Comparison of ENCODE assay signal across 8 cellular contexts in the genomic region with DNA sequence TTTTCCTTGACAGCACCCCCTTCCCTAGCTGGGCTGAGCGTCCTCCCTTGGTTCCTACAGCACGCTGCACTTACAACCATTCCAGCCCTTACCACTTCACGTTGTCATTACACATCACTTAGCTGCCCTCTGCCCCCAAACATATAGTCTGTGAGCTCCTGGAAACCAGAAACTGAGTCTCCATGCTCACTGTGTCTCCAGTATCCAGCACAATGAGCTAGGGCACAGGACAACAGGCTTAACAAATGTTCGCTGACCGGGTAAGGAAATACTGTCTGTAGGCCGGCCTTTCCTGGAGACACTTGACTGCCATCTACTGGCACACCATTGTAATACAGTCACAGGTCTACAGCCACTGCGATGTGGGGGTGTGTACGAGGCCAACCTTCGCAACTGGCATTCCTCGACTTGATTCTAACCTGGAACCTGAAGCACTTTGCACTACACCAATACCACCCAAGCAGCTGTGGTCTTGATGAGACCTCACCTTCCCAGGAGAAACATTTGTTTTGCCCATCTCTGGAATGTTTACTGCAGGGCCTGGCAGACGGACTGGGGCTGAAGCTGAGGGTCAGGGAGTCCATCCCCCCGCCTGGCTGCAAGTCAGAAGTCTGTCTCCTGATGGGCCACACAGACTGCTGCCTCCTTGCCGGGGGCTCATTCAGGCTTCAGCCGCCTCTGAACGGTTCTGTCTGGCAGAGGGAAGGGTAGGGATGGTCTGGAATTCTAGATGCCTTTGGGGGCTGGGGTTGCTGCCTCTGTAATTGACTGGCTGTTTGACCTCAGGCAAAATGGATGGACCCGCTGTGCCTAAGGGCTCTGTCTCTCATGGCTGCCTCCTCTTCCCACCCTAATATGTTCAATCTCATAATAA.
A peak's percentile ranks its signal among the peaks of the same experiment; 100 is the strongest.
DNase-seq lines count a peak whose midpoint lies in the region; ATAC-seq, FAIRE-seq and TF ChIP-seq lines count a peak whose summit lies in the region.

No MANE protein-coding gene starts in this region.

- ATAC-seq in DND-41 (ENCODE audit: insufficient read depth, low read depth) (peak; percentile 67; the same call in 2 of the 3 replicates), GM12878 (peak; percentile 92), GM21576 (IDR thresholded peaks at IDR 0.05; ENCODE audit: unreplicated experiment) (no peak)

- H3K4me2 ChIP-seq in DND-41 (ENCODE audit: insufficient read depth, low read length) = no peak overlapping the region
- no peak overlapping the region for H3K4me2 ChIP-seq in GM12878 (ENCODE audit: control insufficient read depth, insufficient read depth)

- H2AFZ ChIP-seq in DND-41 (ENCODE audit: low read depth, low read length) = no peak overlapping the region
- peak overlapping the region; percentile 19; the same call in 1 of the 2 replicates for H2AFZ ChIP-seq in GM12878 (ENCODE audit: control insufficient read depth, low read depth, low read length)

- RAD21 ChIA-PET in GM12878 (lab: Charles Lee; ENCODE audit: unreplicated experiment) = interaction anchor here (0.6 to 1.0 kb wide), 3 partner anchors 96 to 455 kb away, joined by 3 read pairs; no protein-coding TSS in a partner anchor

- in situ Hi-C loops in GM12878 (cut with MboI) = loop anchor here (5.0 kb wide), 1 partner anchor 459 kb away; no protein-coding TSS in a partner anchor

- peak; percentile 86 for TF ChIP-seq CTCF in DND-41 (IDR thresholded peaks at IDR 0.05; ENCODE audit: borderline replicate concordance, extremely low read depth, low read length, poor library complexity, severe bottlenecking)
- peak; percentile 71 to 83 (median 74); a peak in 5 of 6 replicates for TF ChIP-seq CTCF in GM12878 (IDR thresholded peaks at IDR 0.05 in 2 of 3, conservative IDR thresholded peaks at IDR 0.05 in 1 of 3; ENCODE audit: control insufficient read depth in 2 of 3, extremely low read depth in 1 of 3, insufficient read depth in 1 of 3, low read depth in 3 of 3, low read length in 3 of 3)
- TF ChIP-seq CTCF in sigmoid colon (IDR thresholded peaks at IDR 0.05) = peak; percentile 83 to 90 (median 88)

- no peak for TF ChIP-seq POLR2A in GM12878 (IDR thresholded peaks at IDR 0.05; ENCODE audit: low read depth, low read length)
- TF ChIP-seq POLR2A in sigmoid colon (IDR thresholded peaks at IDR 0.05) = no peak

- peak; percentile 90 for FAIRE-seq in GM12878 (lab: Jason Lieb, UNC)

- no peaks in the 10 kb centered on the region for H3K36me3 ChIP-seq in DND-41 (ENCODE audit: insufficient read depth, low read length)
- H3K36me3 ChIP-seq in SJSA1 = no peaks in the 10 kb centered on the region
- H3K36me3 ChIP-seq in GM12878 (ENCODE audit: control insufficient read depth in 2 of 2, insufficient read depth in 2 of 2, low read length in 1 of 2) = no peaks in the 10 kb centered on the region
- no peaks in the 10 kb centered on the region for H3K36me3 ChIP-seq in sigmoid colon

- no peaks in the 10 kb centered on the region for H3K4me1 ChIP-seq in DND-41 (ENCODE audit: insufficient read depth, low read length)
- peaks cover 33% of the 10 kb centered on the region for H3K4me1 ChIP-seq in SJSA1 (replicated peaks)
- no peaks in the 10 kb centered on the region for H3K4me1 ChIP-seq in GM12878 (ENCODE audit: control insufficient read depth, insufficient read depth, low read length)
- H3K4me1 ChIP-seq in sigmoid colon = peaks cover 0 to 15% (median 11%) of the 10 kb centered on the region in 4 donors

- WGBS in GM12878 (ENCODE audit: insufficient coverage, insufficient replicate concordance, low lambda C conversion rate, missing lambda C conversion rate) = 17% methylated on average over 16 of the region's 16 CpGs
- 30 to 40% methylated on average over 16 of the region's 16 CpGs for WGBS in sigmoid colon, 2 donors

- H3K9ac ChIP-seq in DND-41 (ENCODE audit: low read depth, low read length) = no peak overlapping the region
- H3K9ac ChIP-seq in GM12878 (ENCODE audit: control insufficient read depth, insufficient read depth, low read length) = no peak overlapping the region

- no peaks in the 10 kb centered on the region for H3K9me3 ChIP-seq in DND-41 (ENCODE audit: insufficient read depth, low read length, severe bottlenecking)
- H3K9me3 ChIP-seq in SJSA1 (replicated peaks) = no peaks in the 10 kb centered on the region
- H3K9me3 ChIP-seq in GM12878 (replicated peaks; ENCODE audit: control insufficient read depth, insufficient read depth, low read length) = no peaks in the 10 kb centered on the region
- no peaks in the 10 kb centered on the region for H3K9me3 ChIP-seq in sigmoid colon

- TF ChIP-seq EP300 in GM12878 (IDR thresholded peaks at IDR 0.05; ENCODE audit: borderline replicate concordance in 1 of 2, control insufficient read depth in 1 of 2, low read depth in 2 of 2, low read length in 2 of 2) (no peak), sigmoid colon (IDR thresholded peaks at IDR 0.05) (no peak)

- H4K20me1 ChIP-seq in DND-41 (ENCODE audit: insufficient read depth, low read length) = no peaks in the 10 kb centered on the region
- H4K20me1 ChIP-seq in GM12878 (ENCODE audit: control insufficient read depth, insufficient read depth) = no peaks in the 10 kb centered on the region; the same call in 1 of the 2 replicates

- TF ChIP-seq RAD21 in GM12878 (IDR thresholded peaks at IDR 0.05; ENCODE audit: insufficient read depth, low read depth, low read length) = peak; percentile 61

- CTCF ChIA-PET in GM12878 (lab: Yijun Ruan, JAX) = interaction anchor here (0.6 to 2.9 kb wide), 13 partner anchors 11 to 457 kb away, joined by 3 to 10 read pairs (median 3); no protein-coding TSS in a partner anchor

- intact Hi-C loops in GM12878 (cut with micrococcal nuclease; ENCODE audit: unreplicated experiment) = loop anchor here (5.0 kb wide), 1 partner anchor 459 kb away; no protein-coding TSS in a partner anchor
- intact Hi-C loops in sigmoid colon (cut with DNase I) = loop anchor here (2.0 to 5.0 kb wide), 3 partner anchors 59 to 327 kb away; no protein-coding TSS in a partner anchor

- H3K79me2 ChIP-seq in DND-41 (ENCODE audit: insufficient read depth, low read length) (no peaks in the 10 kb centered on the region), GM12878 (ENCODE audit: control insufficient read depth, insufficient read depth, low read length) (no peaks in the 10 kb centered on the region)

- H3K27ac ChIP-seq in DND-41 (ENCODE audit: low read length) (no peak overlapping the region), SJSA1 (peak overlapping the region; percentile 80), GM12878 (ENCODE audit: control insufficient read depth, insufficient read depth) (no peak overlapping the region), sigmoid colon (no peak overlapping the region)

- SMC1A ChIA-PET in GM12878 (lab: Charles Lee; ENCODE audit: uncharacterized antibody, unreplicated experiment) = interaction anchor here (1.2 to 1.3 kb wide), 2 partner anchors 29 to 457 kb away, joined by 3 to 4 read pairs; no protein-coding TSS in a partner anchor

- POLR2A ChIA-PET in GM12878 (lab: Charles Lee) = no interaction called here

- H3K4me3 ChIP-seq in DND-41 (ENCODE audit: low read depth in 1 of 2, low read length in 2 of 2) (no peak overlapping the region), SJSA1 (no peak overlapping the region), GM12878 (no peak overlapping the region), sigmoid colon (no peak overlapping the region)

- BruUV-seq in GM12878 (replicated peaks; lab: Mats Ljungman, UMichigan) = no TSS peak

- H3K27me3 ChIP-seq in DND-41 (ENCODE audit: insufficient read depth, low read length, poor library complexity) (no peaks in the 10 kb centered on the region), SJSA1 (replicated peaks) (no peaks in the 10 kb centered on the region), GM12878 (replicated peaks in 1 of 2; ENCODE audit: control insufficient read depth in 2 of 2, insufficient read depth in 2 of 2, low read length in 1 of 2) (no peaks in the 10 kb centered on the region), sigmoid colon (no peaks in the 10 kb centered on the region)

- DNase-seq in DND-41 (peak; percentile 52), KG1 (lab: John Stamatoyannopoulos, UW) (peak; percentile 10), SJSA1 (ENCODE audit: low read depth in 1 of 2, low spot score in 2 of 2) (peak; percentile 88 to 95), GM12878 (ENCODE audit: low read depth, low spot score) (no peak), hypothalamus (lab: John Stamatoyannopoulos, UW) (peak in 44 of 51 donors; percentile 16 to 84 (median 59)), sigmoid colon (peak; percentile 86), NCI-H2081 treated with DMSO at 0.1 percent for 48 hours (lab: John Stamatoyannopoulos, UW) (no peak)

TF ChIP-seq in GM12878, 131 proteins besides CTCF, POLR2A, EP300 and RAD21:
- no peak for TF ChIP-seq EZH2 (IDR thresholded peaks at IDR 0.05; ENCODE audit: borderline replicate concordance, control insufficient read depth, low read depth, low read length)
- no peak for TF ChIP-seq TCF12 (IDR thresholded peaks at IDR 0.05; ENCODE audit: low read depth, low read length)
- 0 out of 3 replicates have a peak, but pooled peaks of 1 of the 2 experiments have one; percentile 21 for TF ChIP-seq EGR1 (IDR thresholded peaks at IDR 0.05; ENCODE audit: borderline replicate concordance in 1 of 2, low read depth in 2 of 2, low read length in 2 of 2)
- peak; percentile 50 for TF ChIP-seq SMC3 (IDR thresholded peaks at IDR 0.05; ENCODE audit: borderline replicate concordance, low read length)
TF ChIP-seq in GM12878: peak in this region for 2.

Comparison
In these comparisons a context has a peak if more than half of its experiments do, and no peak if none do; other contexts are left out.
1. DNase-seq: peak in DND-41 (single experiment), KG1 (single experiment), SJSA1 (2 of 2), hypothalamus (44 of 51) and sigmoid colon (single experiment); none in GM12878 (single experiment) and NCI-H2081 treated with DMSO at 0.1 percent for 48 hours (single experiment).
2. Peak in every context shown above with its lines, with median percentiles within 50 percentile points of each other: CTCF ChIP-seq.